32 cellular contexts compared by ENCODE assay signal in the genomic region with DNA sequence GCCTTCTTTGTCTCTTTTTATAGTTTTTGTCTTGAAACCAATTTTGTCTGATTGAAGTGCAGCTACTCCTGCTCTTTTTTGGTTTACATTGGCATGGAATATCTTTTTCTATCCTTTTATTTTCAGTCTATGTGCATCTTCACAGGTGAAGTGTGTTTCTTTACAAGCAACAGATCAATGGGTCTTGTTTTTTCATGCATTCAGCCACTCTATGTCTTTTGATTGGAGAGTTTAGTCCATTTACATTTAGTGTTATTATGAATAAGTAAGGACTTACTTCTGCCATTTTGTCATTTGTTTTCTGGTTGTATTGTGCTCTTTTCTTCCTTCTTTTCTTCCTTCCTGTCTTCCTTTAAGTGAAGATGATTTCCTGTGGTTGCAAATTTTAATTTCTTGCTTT.
"Had no signal": no experiment of that assay in that cellular context is flagged by ENCODE, and none has a peak within 500 bp of the region (broad histone marks: within the 10 kb centered on the region; RNA-seq: fewer than 3 reads in every experiment).

No MANE protein-coding gene starts in this region.

- H3K36me3 ChIP-seq: brain microvascular endothelial cell, breast epithelium had no signal

- DNase-seq: activated B cell treated with CpG ODN at 0.5 μM for 24 hours; activated CD4-positive, alpha-beta memory T cell treated with anti-CD3 and anti-CD28 coated beads for 36 hours; activated CD4-positive, alpha-beta T cell treated with anti-CD3 and anti-CD28 coated beads for 4 hours; activated CD4-positive, alpha-beta T cell treated with anti-CD3 and anti-CD28 coated beads, Interleukin-2, amount 10 ng/mL, durations not matched to agents 24 days and 14 days; activated CD4-positive, alpha-beta T cell treated with anti-CD3 and anti-CD28 coated beads, Interleukin-2, amount 50 U/mL, for 1 hour; activated CD4-positive, alpha-beta T cell treated with anti-CD3 and anti-CD28 coated beads, Interleukin-2, amount 50 U/mL, for 4 hours; activated CD4-positive, CD25-positive, alpha-beta regulatory T cell treated with anti-CD3 and anti-CD28 coated beads, Interleukin-2, amount 50 U/mL, for 72 hours; activated CD8-positive, alpha-beta memory T cell treated with anti-CD3 and anti-CD28 coated beads, Interleukin-2, amount 50 U/mL, for 4 hours; activated CD8-positive, alpha-beta T cell treated with anti-CD3 and anti-CD28 coated beads for 36 hours; activated effector memory CD4-positive, alpha-beta T cell treated with anti-CD3 and anti-CD28 coated beads, Interleukin-2, amount 50 U/mL, for 16 hours; activated gamma-delta T cell treated with Interleukin-2 at 50 U/mL for 16 hours; activated naive CD4-positive, alpha-beta T cell; activated naive CD4-positive, alpha-beta T cell treated with anti-CD3 and anti-CD28 coated beads, Interleukin-2, amount 10 ng/mL, durations not matched to agents 7 days and 5 days; activated naive CD8-positive, alpha-beta T cell treated with anti-CD3 and anti-CD28 coated beads, Interleukin-2, amount 10 ng/mL, durations not matched to agents 7 days and 5 days; activated naive CD8-positive, alpha-beta T cell treated with anti-CD3 and anti-CD28 coated beads, Interleukin-2, amount 50 U/mL, for 24 hours; activated T-cell treated with anti-CD3 and anti-CD28 coated beads for 4 hours; activated T-cell treated with anti-CD3 and anti-CD28 coated beads, Interleukin-2, amount 50 U/mL, for 1 hour; activated T-cell treated with anti-CD3 and anti-CD28 coated beads, Interleukin-2, amount 50 U/mL, for 4 hours; activated T-cell treated with anti-CD3 and anti-CD28 coated beads, Interleukin-2, amount 50 U/mL, for 72 hours; amniotic stem cell; aorta; body of pancreas; brain microvascular endothelial cell; central memory CD4-positive, alpha-beta T cell; T-helper 1 cell; T-helper 2 cell; T-helper 9 cell had no signal

- H3K27ac ChIP-seq: body of pancreas, brain microvascular endothelial cell, breast epithelium, VCaP had no signal

- H3K4me1 ChIP-seq: body of pancreas, breast epithelium had no signal

- FAIRE-seq: astrocyte, TTC549 had no signal

- H3K27me3 ChIP-seq: body of pancreas, brain microvascular endothelial cell, breast epithelium had no signal

- H3K4me3 ChIP-seq: body of pancreas, breast epithelium had no signal

- ATAC-seq: activated CD8-positive, alpha-beta T cell treated with anti-CD3 and anti-CD28 coated beads for 36 hours; activated naive CD8-positive, alpha-beta T cell treated with anti-CD3 and anti-CD28 coated beads, Interleukin-2, amount 50 U/mL, for 24 hours; activated T-cell treated with anti-CD3 and anti-CD28 coated beads, Interleukin-2, amount 50 U/mL, for 4 hours; activated T-cell treated with anti-CD3 and anti-CD28 coated beads, Interleukin-2, amount 50 U/mL, for 72 hours; activated T-helper 17 cell treated with anti-CD3 and anti-CD28 coated beads, Interleukin-2, amount 50 U/mL, for 72 hours; body of pancreas had no signal
